ENCODE assay signal across 11 cellular contexts in genomic region chr14:104686624-104687517, GRCh38. TPM values are rescaled to one million over a fixed set of nuclear protein-coding genes. Genes with fewer than 3 reads are reported as not detected.
DNase-seq lines count a peak whose midpoint lies in the region; ATAC-seq, FAIRE-seq and TF ChIP-seq lines count a peak whose summit lies in the region.
"Had no signal": no experiment of that assay in that cellular context is flagged by ENCODE, and none has a peak within 500 bp of the region (broad histone marks: within the 10 kb centered on the region; RNA-seq: fewer than 3 reads in every experiment).

No MANE protein-coding gene starts in this region.

- H3K4me3 ChIP-seq in hepatocyte (no peak overlapping the region), BE2C (ENCODE audit: low read depth, low read length) (no peak overlapping the region)
- H3K4me3 ChIP-seq: K562 had no signal

- CTCF ChIA-PET in activated CD4-positive, alpha-beta memory T cell treated with anti-CD3 and anti-CD28 coated beads, Interleukin-2, amount 10 ng/mL, durations not matched to agents 7 days and 5 days (lab: Charles Lee): interaction anchor here (1.3 to 1.7 kb wide), 2 partner anchors 9 to 21 kb away, joined by 5 to 7 read pairs; no protein-coding TSS in a partner anchor
- CTCF ChIA-PET in HEK293T (lab: Yijun Ruan, JAX): no interaction called here

- no peak for ATAC-seq in stimulated activated naive CD8-positive, alpha-beta T cell treated with anti-CD3 and anti-CD28 coated beads, Interleukin-15, amount 100 ng/mL, for 72 hours
- ATAC-seq in HG03135 (IDR thresholded peaks at IDR 0.05; ENCODE audit: unreplicated experiment): no peak
- ATAC-seq in HG03159 (IDR thresholded peaks at IDR 0.05; ENCODE audit: unreplicated experiment): no peak
- ATAC-seq: K562 had no signal

- H3K27ac ChIP-seq in hepatocyte: peak overlapping the region; percentile 97

- peak overlapping the region; percentile 61 for H3K27ac Mint-ChIP-seq in activated CD4-positive, alpha-beta memory T cell treated with anti-CD3 and anti-CD28 coated beads, Interleukin-2, amount 10 ng/mL, durations not matched to agents 7 days and 5 days
- peak overlapping the region; percentile 49 to 50 for H3K27ac Mint-ChIP-seq in stimulated activated naive CD8-positive, alpha-beta T cell treated with anti-CD3 and anti-CD28 coated beads, Interleukin-15, amount 100 ng/mL, for 72 hours

- H3K27me3 ChIP-seq in hepatocyte (no peaks in the 10 kb centered on the region), BE2C (no peaks in the 10 kb centered on the region)

- peaks cover 6% of the 10 kb centered on the region for H3K36me3 Mint-ChIP-seq in activated CD4-positive, alpha-beta memory T cell treated with anti-CD3 and anti-CD28 coated beads, Interleukin-2, amount 10 ng/mL, durations not matched to agents 7 days and 5 days (ENCODE audit: low read depth)

- TF ChIP-seq CTCF in hepatocyte (IDR thresholded peaks at IDR 0.05; ENCODE audit: poor library complexity) (no peak), BE2C (IDR thresholded peaks at IDR 0.05; ENCODE audit: low read depth, low read length) (no peak)

- H4K20me1 ChIP-seq in hepatocyte (ENCODE audit: insufficient read depth, poor library complexity, severe bottlenecking): peaks cover 13% of the 10 kb centered on the region

- H3K9me3 Mint-ChIP-seq in activated CD4-positive, alpha-beta memory T cell treated with anti-CD3 and anti-CD28 coated beads, Interleukin-2, amount 10 ng/mL, durations not matched to agents 7 days and 5 days: no peaks in the 10 kb centered on the region
- no peaks in the 10 kb centered on the region for H3K9me3 Mint-ChIP-seq in stimulated activated naive CD8-positive, alpha-beta T cell treated with anti-CD3 and anti-CD28 coated beads, Interleukin-15, amount 100 ng/mL, for 72 hours

- H3K9me2 ChIP-seq in hepatocyte (replicated peaks; ENCODE audit: insufficient read depth): no peaks in the 10 kb centered on the region

- peak overlapping the region; percentile 28 for H3K4me3 Mint-ChIP-seq in activated CD4-positive, alpha-beta memory T cell treated with anti-CD3 and anti-CD28 coated beads, Interleukin-2, amount 10 ng/mL, durations not matched to agents 7 days and 5 days
- peak overlapping the region; percentile 17 to 81 for H3K4me3 Mint-ChIP-seq in stimulated activated naive CD8-positive, alpha-beta T cell treated with anti-CD3 and anti-CD28 coated beads, Interleukin-15, amount 100 ng/mL, for 72 hours

- H3K79me2 ChIP-seq in hepatocyte: peaks cover 24% of the 10 kb centered on the region

- peak; percentile 28 for FAIRE-seq in HTR-8/SVneo (lab: Jason Lieb, UNC)
- FAIRE-seq: K562 had no signal

- peaks cover 54% of the 10 kb centered on the region for H3K4me1 Mint-ChIP-seq in activated CD4-positive, alpha-beta memory T cell treated with anti-CD3 and anti-CD28 coated beads, Interleukin-2, amount 10 ng/mL, durations not matched to agents 7 days and 5 days
- peaks cover 64% of the 10 kb centered on the region for H3K4me1 Mint-ChIP-seq in stimulated activated naive CD8-positive, alpha-beta T cell treated with anti-CD3 and anti-CD28 coated beads, Interleukin-15, amount 100 ng/mL, for 72 hours

- H3K9me3 ChIP-seq in hepatocyte (ENCODE audit: low read depth) (no peaks in the 10 kb centered on the region), BE2C (no peaks in the 10 kb centered on the region)

- no peak overlapping the region for H2AFZ ChIP-seq in hepatocyte

- peaks cover 2% of the 10 kb centered on the region for H3K27me3 Mint-ChIP-seq in activated CD4-positive, alpha-beta memory T cell treated with anti-CD3 and anti-CD28 coated beads, Interleukin-2, amount 10 ng/mL, durations not matched to agents 7 days and 5 days
- H3K27me3 Mint-ChIP-seq in stimulated activated naive CD8-positive, alpha-beta T cell treated with anti-CD3 and anti-CD28 coated beads, Interleukin-15, amount 100 ng/mL, for 72 hours: no peaks in the 10 kb centered on the region

- DNase-seq in HTR-8/SVneo (ENCODE audit: insufficient read length, low spot score) (no peak), hepatocyte (ENCODE audit: low spot score) (no peak), BE2C (no peak), HEK293T (ENCODE audit: extremely low spot score) (no peak)
- DNase-seq in activated CD4-positive, alpha-beta memory T cell treated with anti-CD3 and anti-CD28 coated beads, Interleukin-2, amount 10 ng/mL, durations not matched to agents 7 days and 5 days: peak; percentile 62
- DNase-seq in stimulated activated naive CD8-positive, alpha-beta T cell treated with anti-CD3 and anti-CD28 coated beads, Interleukin-15, amount 100 ng/mL, for 72 hours: no peak
- DNase-seq: activated T-cell treated with anti-CD3 and anti-CD28 coated beads, Interleukin-2, amount 50 U/mL, for 1 hour; effector CD8-positive, alpha-beta T cell had no signal

- POLR2A ChIA-PET in activated CD4-positive, alpha-beta memory T cell treated with anti-CD3 and anti-CD28 coated beads, Interleukin-2, amount 10 ng/mL, durations not matched to agents 7 days and 5 days (lab: Charles Lee): interaction anchor here (0.8 to 1.9 kb wide), 5 partner anchors 8 to 66 kb away, joined by 3 to 18 read pairs (median 5); partner anchors contain the start of gene SIVA1
- POLR2A ChIA-PET in HEK293T (lab: Yijun Ruan, JAX): interaction anchor here (3.0 kb wide), 1 partner anchor 9 kb away, joined by 21 read pairs; no protein-coding TSS in a partner anchor

- H3K4me2 ChIP-seq in hepatocyte: peak overlapping the region; percentile 96

- WGBS in hepatocyte (ENCODE audit: low lambda C conversion rate, missing lambda C conversion rate): 86% methylated on average over 20 of the region's 20 CpGs

- H3K4me1 ChIP-seq in hepatocyte (ENCODE audit: insufficient read depth) (peaks cover 47% of the 10 kb centered on the region), BE2C (peaks cover 27% of the 10 kb centered on the region)

- H3K36me3 ChIP-seq in hepatocyte (replicated peaks; ENCODE audit: insufficient read depth, low read depth): no peaks in the 10 kb centered on the region
- peaks cover 6% of the 10 kb centered on the region for H3K36me3 ChIP-seq in BE2C

TF ChIP-seq in HEK293T, 16 proteins besides CTCF, POLR2A, EP300 and RAD21:
- TF ChIP-seq TARDBP (IDR thresholded peaks at IDR 0.05) (no peak), L3MBTL2 (conservative IDR thresholded peaks at IDR 0.05) (no peak), ZNF384 (IDR thresholded peaks at IDR 0.05) (no peak), SUZ12 (IDR thresholded peaks at IDR 0.05) (no peak), FOXA1 (IDR thresholded peaks at IDR 0.05) (no peak), HDGF (IDR thresholded peaks at IDR 0.05; ENCODE audit: borderline replicate concordance) (no peak), SP1 (IDR thresholded peaks at IDR 0.05) (no peak), LEF1 (IDR thresholded peaks at IDR 0.05; ENCODE audit: borderline replicate concordance) (no peak), PKNOX1 (IDR thresholded peaks at IDR 0.05) (no peak), FOXM1 (IDR thresholded peaks at IDR 0.05; ENCODE audit: borderline replicate concordance) (no peak), CTBP1 (IDR thresholded peaks at IDR 0.05; ENCODE audit: borderline replicate concordance) (no peak)

RNA-seq across cellular contexts. Expression of gene INF2, which starts 2.5 kb away (rescaled TPM):
- total RNA-seq in activated CD4-positive, alpha-beta memory T cell treated with anti-CD3 and anti-CD28 coated beads, Interleukin-2, amount 10 ng/mL, durations not matched to agents 7 days and 5 days: 100 to 1,000 TPM; 120 to 132 TPM
- 24.2 and 31.6 TPM in 2 replicates for total RNA-seq in hepatocyte
- polyA plus RNA-seq in hepatocyte: 23.8 and 34.0 TPM in 2 replicates
- 133 TPM for polyA plus RNA-seq in BE2C (2012; ENCODE audit: insufficient read depth, insufficient read length, low read depth)

RNA-seq across cellular contexts. Expression of gene ADSS1, which starts 37.2 kb away (rescaled TPM):
- total RNA-seq in activated CD4-positive, alpha-beta memory T cell treated with anti-CD3 and anti-CD28 coated beads, Interleukin-2, amount 10 ng/mL, durations not matched to agents 7 days and 5 days: 1 to 10 TPM in 1 of 2 experiments, under 1 TPM in 1; 0.98 to 1.2 TPM
- total RNA-seq in hepatocyte: 3.1 and 3.8 TPM in 2 replicates
- polyA plus RNA-seq in hepatocyte: 5.1 and 7.6 TPM in 2 replicates
- polyA plus RNA-seq in BE2C (2012; ENCODE audit: insufficient read depth, insufficient read length, low read depth): 1.5 TPM
